ENCODE assay signal across 8 cellular contexts in genomic region chr2:121075006-121075545, GRCh38.
A peak's percentile ranks its signal among the peaks of the same experiment; 100 is the strongest.
DNase-seq lines count a peak whose midpoint lies in the region; ATAC-seq and TF ChIP-seq lines count a peak whose summit lies in the region.

No MANE protein-coding gene starts in this region.

- H3K4me1 ChIP-seq in mucosa of stomach (ENCODE audit: control insufficient read depth, insufficient read depth, low read length): peaks cover 12% of the 10 kb centered on the region

- TF ChIP-seq CTCF in cardiac fibroblast (IDR thresholded peaks at IDR 0.05; ENCODE audit: low read depth, low read length): no peak

- H3K4me3 ChIP-seq in cardiac fibroblast (replicated peaks in 1 of 2; ENCODE audit: low read depth in 2 of 2, low read length in 2 of 2): peak overlapping the region in 1 of 2 donors; percentile 7
- H3K4me3 ChIP-seq in mucosa of stomach (ENCODE audit: low read length): no peak overlapping the region

- peak overlapping the region; percentile 32 for H3K9ac ChIP-seq in mucosa of stomach (ENCODE audit: low read length)

- DNase-seq in DMS79 treated with DMSO at 0.1 percent for 48 hours (lab: John Stamatoyannopoulos, UW): peak; percentile 65
- peak; percentile 10 to 15 for DNase-seq in NOMO-1 (lab: John Stamatoyannopoulos, UW; ENCODE audit: unreplicated experiment in 2 of 2)
- peak; percentile 89 to 92 for DNase-seq in cardiac fibroblast (ENCODE audit: low read depth in 2 of 2)

- H3K9me3 ChIP-seq in mucosa of stomach (ENCODE audit: control insufficient read depth, low read length): no peaks in the 10 kb centered on the region

- no peaks in the 10 kb centered on the region for H3K36me3 ChIP-seq in mucosa of stomach (ENCODE audit: control insufficient read depth, insufficient read depth, low read length)

- ATAC-seq in HG02759 (IDR thresholded peaks at IDR 0.05; ENCODE audit: unreplicated experiment) (peak; percentile 43), HG03045 (IDR thresholded peaks at IDR 0.05; ENCODE audit: unreplicated experiment) (no peak), GM18511 (IDR thresholded peaks at IDR 0.05; ENCODE audit: unreplicated experiment) (no peak), HG03565 (IDR thresholded peaks at IDR 0.05; ENCODE audit: unreplicated experiment) (no peak)

- H3K27me3 ChIP-seq in mucosa of stomach (ENCODE audit: control insufficient read depth, insufficient read depth, low read length): peaks cover 41% of the 10 kb centered on the region

Comparison
In these comparisons a context has a peak if more than half of its experiments do, and no peak if none do; other contexts are left out.
1. DNase-seq: peak in every context shown above with its lines; median percentile 90 in cardiac fibroblast; 65 in DMS79 treated with DMSO at 0.1 percent for 48 hours; 12 in NOMO-1.